ENCODE assay signal across 18 cellular contexts in the genomic region with DNA sequence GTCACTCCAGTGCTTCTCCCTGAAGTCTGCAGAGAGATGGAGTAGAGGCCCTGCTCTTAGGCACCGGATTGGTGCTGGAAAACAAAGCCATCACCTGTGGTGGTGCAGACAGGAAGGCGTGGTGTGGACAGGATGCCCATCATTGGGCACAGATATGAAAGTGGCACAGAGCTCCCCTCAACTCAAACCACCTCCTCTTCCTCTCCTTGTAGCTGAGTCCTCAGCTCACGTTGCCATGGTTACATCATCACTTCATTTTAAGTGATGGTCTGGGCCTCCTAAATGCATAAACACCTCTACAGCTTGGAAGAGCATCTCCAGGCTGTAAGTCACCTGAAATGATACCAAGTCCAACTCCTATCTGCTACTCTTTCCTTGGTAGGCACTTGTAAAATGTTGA. TPM values are rescaled to one million over a fixed set of nuclear protein-coding genes. Genes with fewer than 3 reads are reported as not detected.
DNase-seq lines count a peak whose midpoint lies in the region; ATAC-seq lines count a peak whose summit lies in the region.
"Had no signal": no experiment of that assay in that cellular context is flagged by ENCODE, and none has a peak within 500 bp of the region (broad histone marks: within the 10 kb centered on the region; RNA-seq: fewer than 3 reads in every experiment).

No MANE protein-coding gene starts in this region.

- H3K36me3 ChIP-seq in effector memory CD4-positive, alpha-beta T cell (ENCODE audit: control insufficient read depth, insufficient read depth, low read length): peaks cover 10% of the 10 kb centered on the region

- peaks cover 70% of the 10 kb centered on the region for H3K4me1 Mint-ChIP-seq in activated CD8-positive, alpha-beta T cell treated with anti-CD3 and anti-CD28 coated beads, Interleukin-2, amount 10 ng/mL, durations not matched to agents 7 days and 5 days (ENCODE audit: low read depth)

- peak overlapping the region; percentile 84 for H3K27ac Mint-ChIP-seq in activated CD8-positive, alpha-beta T cell treated with anti-CD3 and anti-CD28 coated beads, Interleukin-2, amount 10 ng/mL, durations not matched to agents 7 days and 5 days
- H3K27ac Mint-ChIP-seq: activated B cell treated with CpG ODN at 0.5 μM for 24 hours had no signal

- in situ Hi-C loops in G401 (cut with HindIII; ENCODE audit: low sequenced_read_pairs): no loop called here

- no peaks in the 10 kb centered on the region for H3K27me3 Mint-ChIP-seq in activated CD8-positive, alpha-beta T cell treated with anti-CD3 and anti-CD28 coated beads, Interleukin-2, amount 10 ng/mL, durations not matched to agents 7 days and 5 days (ENCODE audit: low read depth)
- H3K27me3 Mint-ChIP-seq: activated B cell treated with CpG ODN at 0.5 μM for 24 hours had no signal

- no peak overlapping the region for H3K4me3 ChIP-seq in effector memory CD4-positive, alpha-beta T cell (ENCODE audit: insufficient read depth, low read depth, low read length, poor library complexity, severe bottlenecking)
- H3K4me3 ChIP-seq: smooth muscle cell, testis had no signal

- peak overlapping the region; percentile 69 for H3K27ac ChIP-seq in effector memory CD4-positive, alpha-beta T cell (ENCODE audit: insufficient read depth, low read length, poor library complexity, severe bottlenecking)
- H3K27ac ChIP-seq: parathyroid adenoma, testis had no signal

- peak; percentile 17 for DNase-seq in stimulated activated CD4-positive, alpha-beta T cell treated with anti-CD3 and anti-CD28 coated beads, Interleukin-4, amount 100 ng/mL, for 24 hours
- no peak for DNase-seq in stimulated activated CD4-positive, alpha-beta T cell treated with anti-CD3 and anti-CD28 coated beads, Interleukin-2, amount 100 ng/mL, for 48 hours
- peak; percentile 84 for DNase-seq in activated CD8-positive, alpha-beta T cell treated with anti-CD3 and anti-CD28 coated beads, Interleukin-2, amount 10 ng/mL, durations not matched to agents 7 days and 5 days
- DNase-seq in effector memory CD4-positive, alpha-beta T cell: peak; percentile 51 to 60 (median 53)
- no peak for DNase-seq in epidermal melanocyte (ENCODE audit: insufficient read length, low spot score)
- DNase-seq in G401 (ENCODE audit: low spot score): no peak
- DNase-seq: activated B cell treated with CpG ODN at 0.5 μM for 24 hours, AML-193, DMS79, H7, KBM-7, kidney glomerular epithelial cell, NCI-H1105, testis had no signal

- peak overlapping the region; percentile 37 for H3K4me3 Mint-ChIP-seq in activated CD8-positive, alpha-beta T cell treated with anti-CD3 and anti-CD28 coated beads, Interleukin-2, amount 10 ng/mL, durations not matched to agents 7 days and 5 days
- H3K4me3 Mint-ChIP-seq: activated B cell treated with CpG ODN at 0.5 μM for 24 hours had no signal

- POLR2A ChIA-PET in activated CD8-positive, alpha-beta T cell treated with anti-CD3 and anti-CD28 coated beads, Interleukin-2, amount 10 ng/mL, durations not matched to agents 7 days and 5 days (lab: Charles Lee): interaction anchor here (0.6 to 2.9 kb wide), 3 partner anchors 17 to 68 kb away, joined by 5 to 9 read pairs (median 6); partner anchors contain the start of genes AURKA, CASS4 and CSTF1

- H3K9me3 Mint-ChIP-seq in activated CD8-positive, alpha-beta T cell treated with anti-CD3 and anti-CD28 coated beads, Interleukin-2, amount 10 ng/mL, durations not matched to agents 7 days and 5 days (ENCODE audit: insufficient read depth): no peaks in the 10 kb centered on the region
- H3K9me3 Mint-ChIP-seq: activated B cell treated with CpG ODN at 0.5 μM for 24 hours had no signal

- no peaks in the 10 kb centered on the region for H3K27me3 ChIP-seq in effector memory CD4-positive, alpha-beta T cell (replicated peaks; ENCODE audit: control insufficient read depth, insufficient read depth, low read length, poor library complexity, severe bottlenecking)
- H3K27me3 ChIP-seq: testis had no signal

- peaks cover 50% of the 10 kb centered on the region for H3K36me3 Mint-ChIP-seq in activated CD8-positive, alpha-beta T cell treated with anti-CD3 and anti-CD28 coated beads, Interleukin-2, amount 10 ng/mL, durations not matched to agents 7 days and 5 days (ENCODE audit: low read depth)

- CTCF ChIA-PET in activated CD8-positive, alpha-beta T cell treated with anti-CD3 and anti-CD28 coated beads, Interleukin-2, amount 10 ng/mL, durations not matched to agents 7 days and 5 days (lab: Charles Lee): interaction anchor here (0.6 kb wide), 1 partner anchor 40 kb away, joined by 3 read pairs; no protein-coding TSS in a partner anchor

- ATAC-seq in activated CD8-positive, alpha-beta T cell treated with anti-CD3 and anti-CD28 coated beads, Interleukin-2, amount 10 ng/mL, durations not matched to agents 7 days and 5 days: peak; percentile 93
- no peak for ATAC-seq in GM21528 (IDR thresholded peaks at IDR 0.05; ENCODE audit: low FRiP score, unreplicated experiment)
- ATAC-seq in HG02623 (IDR thresholded peaks at IDR 0.05; ENCODE audit: unreplicated experiment): no peak

- peaks cover 26% of the 10 kb centered on the region for H3K4me1 ChIP-seq in effector memory CD4-positive, alpha-beta T cell (ENCODE audit: control insufficient read depth, insufficient read depth, low read length, poor library complexity, severe bottlenecking)
- H3K4me1 ChIP-seq: parathyroid adenoma, testis had no signal

- no peaks in the 10 kb centered on the region for H3K9me3 ChIP-seq in effector memory CD4-positive, alpha-beta T cell (ENCODE audit: control insufficient read depth, low read length)
- H3K9me3 ChIP-seq: testis had no signal

RNA-seq across cellular contexts. Expression of gene RTF2, which starts 8.0 kb away (rescaled TPM):
- total RNA-seq in activated CD8-positive, alpha-beta T cell treated with anti-CD3 and anti-CD28 coated beads, Interleukin-2, amount 10 ng/mL, durations not matched to agents 7 days and 5 days: 100 to 1,000 TPM; 118 to 125 TPM
- 69.3 and 82.8 TPM in 2 replicates for total RNA-seq in G401 (2014; rRNA removed; shearing (Covaris generic))

RNA-seq across cellular contexts. Expression of gene CASS4, which starts 48.4 kb away (rescaled TPM):
- 10 to 100 TPM; 17.8 to 18.8 TPM for total RNA-seq in activated CD8-positive, alpha-beta T cell treated with anti-CD3 and anti-CD28 coated beads, Interleukin-2, amount 10 ng/mL, durations not matched to agents 7 days and 5 days
- 0.51 TPM in 1 of 2 replicates, not detected in the other for total RNA-seq in G401 (2014; rRNA removed; shearing (Covaris generic))
- total RNA-seq: H7 had no signal

Comparison
In these comparisons a context has a peak if more than half of its experiments do, and no peak if none do; other contexts are left out.
1. DNase-seq: peak in stimulated activated CD4-positive, alpha-beta T cell treated with anti-CD3 and anti-CD28 coated beads, Interleukin-4, amount 100 ng/mL, for 24 hours (single experiment), activated CD8-positive, alpha-beta T cell treated with anti-CD3 and anti-CD28 coated beads, Interleukin-2, amount 10 ng/mL, durations not matched to agents 7 days and 5 days (single experiment) and effector memory CD4-positive, alpha-beta T cell (3 of 3); none in stimulated activated CD4-positive, alpha-beta T cell treated with anti-CD3 and anti-CD28 coated beads, Interleukin-2, amount 100 ng/mL, for 48 hours (0 of 2), epidermal melanocyte (single experiment) and G401 (single experiment).
2. RNA of gene CASS4, which starts 48.4 kb away (total RNA-seq): 17.8 to 18.8 TPM in activated CD8-positive, alpha-beta T cell treated with anti-CD3 and anti-CD28 coated beads, Interleukin-2, amount 10 ng/mL, durations not matched to agents 7 days and 5 days; 0.51 TPM in G401; every median in the first group is over 10 times any median in the second.